1 cellular context compared by ENCODE assay signal in the genomic region with DNA sequence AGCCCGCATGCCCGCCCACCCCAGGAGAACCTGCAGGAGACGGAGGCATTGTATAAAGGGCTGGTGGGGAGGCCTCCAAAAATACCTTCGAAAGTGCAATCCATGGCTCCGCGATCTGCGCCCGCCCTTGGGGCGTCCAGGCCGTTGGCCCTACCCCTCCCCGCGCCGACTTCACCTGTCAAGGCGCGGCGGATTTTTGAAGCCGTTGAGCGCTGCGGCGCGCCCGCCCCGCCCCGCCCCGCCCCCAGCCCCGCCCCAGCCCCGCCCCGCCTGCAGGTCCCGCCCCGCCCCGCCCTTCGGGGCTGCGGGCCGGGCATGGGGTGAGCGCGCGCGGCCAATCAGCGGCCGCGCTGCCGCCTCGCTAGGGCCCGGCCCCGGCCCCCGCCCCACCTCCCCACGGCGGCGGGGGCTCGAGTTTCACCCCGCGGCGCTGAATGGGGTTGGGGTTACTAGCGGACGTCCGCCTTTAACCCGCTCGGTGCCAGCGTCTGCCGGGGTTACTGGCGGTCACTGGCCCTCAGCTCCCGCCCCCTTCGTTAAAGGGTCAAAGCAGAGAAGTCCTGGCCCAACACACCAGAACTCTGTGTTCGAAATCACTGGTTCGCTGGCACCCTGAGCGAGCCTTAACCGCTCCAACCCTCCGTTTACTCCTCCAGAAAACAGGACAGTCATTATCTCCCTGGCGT.
TF ChIP-seq lines count a peak whose summit lies in the region.

No MANE protein-coding gene starts in this region.

TF ChIP-seq in H1, 55 proteins besides CTCF, POLR2A, EP300 and RAD21:
- TF ChIP-seq BCL11A (IDR thresholded peaks at IDR 0.05; ENCODE audit: low read depth in 2 of 2, low read length in 2 of 2): no peak
- TF ChIP-seq SP4 (IDR thresholded peaks at IDR 0.05; ENCODE audit: low read length): no peak
- no peak for TF ChIP-seq EZH2 (IDR thresholded peaks at IDR 0.05; ENCODE audit: low read depth, low read length, severe bottlenecking)
- peak; percentile 17; the same call in 1 of the 2 replicates for TF ChIP-seq CREB1 (IDR thresholded peaks at IDR 0.05)
- TF ChIP-seq HDAC6 (IDR thresholded peaks at IDR 0.05; ENCODE audit: low read depth, low read length): no peak
- TF ChIP-seq SIN3A (conservative IDR thresholded peaks at IDR 0.05 in 1 of 2, IDR thresholded peaks at IDR 0.05 in 1 of 2; ENCODE audit: low read depth in 1 of 2, low read length in 2 of 2): peak in 1 of 2 experiments; percentile 59; a peak in 1 of 4 replicates
- TF ChIP-seq RBBP5 (IDR thresholded peaks at IDR 0.05; ENCODE audit: borderline replicate concordance, low read depth, low read length): 0 out of 2 replicates have a peak, but pooled peaks have one; percentile 44
- peak; percentile 100 for TF ChIP-seq RXRA (IDR thresholded peaks at IDR 0.05; ENCODE audit: insufficient read depth, low read depth, low read length)
- no peak for TF ChIP-seq JUN (IDR thresholded peaks at IDR 0.05; ENCODE audit: low read depth, low read length)
- TF ChIP-seq, protein P1, sequence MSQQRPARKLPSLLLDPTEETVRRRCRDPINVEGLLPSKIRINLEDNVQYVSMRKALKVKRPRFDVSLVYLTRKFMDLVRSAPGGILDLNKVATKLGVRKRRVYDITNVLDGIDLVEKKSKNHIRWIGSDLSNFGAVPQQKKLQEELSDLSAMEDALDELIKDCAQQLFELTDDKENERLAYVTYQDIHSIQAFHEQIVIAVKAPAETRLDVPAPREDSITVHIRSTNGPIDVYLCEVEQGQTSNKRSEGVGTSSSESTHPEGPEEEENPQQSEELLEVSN (IDR thresholded peaks at IDR 0.05): 0 out of 2 replicates have a peak, but pooled peaks have one; percentile 29
- TF ChIP-seq, protein P2, sequence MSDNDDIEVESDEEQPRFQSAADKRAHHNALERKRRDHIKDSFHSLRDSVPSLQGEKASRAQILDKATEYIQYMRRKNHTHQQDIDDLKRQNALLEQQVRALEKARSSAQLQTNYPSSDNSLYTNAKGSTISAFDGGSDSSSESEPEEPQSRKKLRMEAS (IDR thresholded peaks at IDR 0.05): 0 out of 2 replicates have a peak, but pooled peaks have one; percentile 19
- no peak for TF ChIP-seq CHD1 (IDR thresholded peaks at IDR 0.05; ENCODE audit: low read depth, low read length)
- TF ChIP-seq TAF7 (optimal IDR thresholded peaks at IDR 0.05; ENCODE audit: borderline replicate concordance, low read depth, low read length): no peak
- TF ChIP-seq RNF2 (IDR thresholded peaks at IDR 0.05; ENCODE audit: borderline replicate concordance, low read depth, low read length, missing control alignments, poor library complexity, severe bottlenecking): no peak
- 0 out of 2 replicates have a peak, but pooled peaks have one; percentile 16 for TF ChIP-seq TBP (IDR thresholded peaks at IDR 0.05; ENCODE audit: low read depth, low read length)
- no peak for TF ChIP-seq YY1 (IDR thresholded peaks at IDR 0.05; ENCODE audit: low read depth, low read length)
- peak; percentile 17; the same call in 1 of the 2 replicates for TF ChIP-seq ATF2 (IDR thresholded peaks at IDR 0.05; ENCODE audit: low read length)
- TF ChIP-seq NANOG (IDR thresholded peaks at IDR 0.05; ENCODE audit: insufficient read depth, low read depth, low read length, poor library complexity, severe bottlenecking): peak; percentile 39
- TF ChIP-seq CTBP2 (IDR thresholded peaks at IDR 0.05; ENCODE audit: borderline replicate concordance, insufficient read depth, insufficient read length, low read length): no peak
- TF ChIP-seq SP1 (IDR thresholded peaks at IDR 0.05; ENCODE audit: low read depth, low read length): peak; percentile 48; the same call in 1 of the 2 replicates
